12 cellular contexts compared by ENCODE assay signal in the genomic region with DNA sequence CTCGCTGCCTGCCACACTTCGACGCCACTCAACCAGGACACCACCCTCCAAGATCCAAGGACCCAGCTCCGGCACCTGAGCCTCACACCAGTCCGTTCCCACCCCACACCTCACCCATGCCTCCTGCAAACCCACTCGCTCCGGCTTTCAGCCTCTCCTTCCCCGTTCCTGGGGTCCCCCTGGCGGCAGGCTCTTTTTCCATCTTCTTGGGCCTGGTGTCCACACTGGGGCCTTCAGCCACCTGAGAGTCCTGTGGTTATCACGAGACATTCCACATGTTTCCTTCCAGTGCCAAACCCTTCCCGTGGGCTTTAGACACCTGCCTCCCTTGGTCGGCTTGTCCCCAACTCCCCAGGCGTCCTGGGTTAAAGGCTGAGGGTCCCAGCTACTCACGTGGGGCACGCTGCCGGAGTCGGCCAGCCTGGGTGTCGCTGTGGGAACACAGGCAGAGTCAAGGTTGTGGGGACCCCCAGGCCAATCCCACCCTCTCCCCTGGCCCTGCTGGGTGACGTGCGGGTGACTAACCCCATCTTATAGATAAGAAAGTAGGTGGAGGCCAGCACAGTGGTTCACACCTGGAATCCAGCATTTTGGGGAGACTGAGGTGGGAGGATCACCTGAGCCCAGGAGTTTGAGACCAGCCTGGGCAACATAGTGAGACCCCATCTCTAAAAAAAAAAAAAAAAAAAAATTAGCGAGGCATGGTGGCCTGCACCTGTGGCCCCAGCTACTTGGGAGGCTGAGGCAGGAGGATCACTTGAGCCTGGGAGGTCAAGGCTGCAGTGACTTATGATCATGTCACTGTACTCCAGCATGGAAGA. TPM values are rescaled to one million over a fixed set of nuclear protein-coding genes. Genes with fewer than 3 reads are reported as not detected.
DNase-seq lines count a peak whose midpoint lies in the region; ATAC-seq and TF ChIP-seq lines count a peak whose summit lies in the region.
"Had no signal": no experiment of that assay in that cellular context is flagged by ENCODE, and none has a peak within 500 bp of the region (broad histone marks: within the 10 kb centered on the region; RNA-seq: fewer than 3 reads in every experiment).

No MANE protein-coding gene starts in this region.

- peaks cover 22% of the 10 kb centered on the region for H3K4me1 Mint-ChIP-seq in CD14-positive monocyte
- H3K4me1 Mint-ChIP-seq in effector memory CD8-positive, alpha-beta T cell (ENCODE audit: low read depth in 2 of 2), result peaks cover 11 to 17% of the 10 kb centered on the region in 2 donors
- H3K4me1 Mint-ChIP-seq in mesothelial cell of epicardium, result peaks cover 3% of the 10 kb centered on the region

- no peak for ATAC-seq in effector memory CD8-positive, alpha-beta T cell (replicated peaks)
- ATAC-seq in HG03469 (IDR thresholded peaks at IDR 0.05; ENCODE audit: unreplicated experiment), result no peak
- no peak for ATAC-seq in HG03432 (IDR thresholded peaks at IDR 0.05; ENCODE audit: unreplicated experiment)

- intact Hi-C loops in CD14-positive monocyte (cut with micrococcal nuclease), result no loop called here

- H3K27me3 Mint-ChIP-seq in CD14-positive monocyte (ENCODE audit: low read depth in 3 of 3) (peaks cover 38 to 68% (median 48%) of the 10 kb centered on the region in 3 donors), mesothelial cell of epicardium (ENCODE audit: low read depth) (peaks cover 17% of the 10 kb centered on the region)
- H3K27me3 Mint-ChIP-seq in effector memory CD8-positive, alpha-beta T cell, result peaks cover 0 to 14% of the 10 kb centered on the region in 2 donors

- no peak for TF ChIP-seq CTCF in CD14-positive monocyte (IDR thresholded peaks at IDR 0.05)
- TF ChIP-seq CTCF in mesothelial cell of epicardium (IDR thresholded peaks at IDR 0.05; ENCODE audit: unreplicated experiment), result peak; percentile 38

- H3K27ac Mint-ChIP-seq in CD14-positive monocyte, result no peak overlapping the region
- H3K27ac Mint-ChIP-seq in effector memory CD8-positive, alpha-beta T cell, result no peak overlapping the region
- no peak overlapping the region for H3K27ac Mint-ChIP-seq in mesothelial cell of epicardium
- H3K27ac Mint-ChIP-seq: dendritic cell treated with granulocyte-macrophage colony-stimulating factor and Interleukin-4, amounts not matched to agents 40 ng/mL and 50 ng/mL, for 4 days had no signal

- DNase-seq in CD14-positive monocyte (ENCODE audit: low spot score) (no peak), HEK293T (ENCODE audit: extremely low spot score) (no peak), mesothelial cell of epicardium (ENCODE audit: low spot score in 2 of 2, unreplicated experiment in 2 of 2) (peak in 1 of 2 experiments; percentile 79), ureter (ENCODE audit: low spot score) (no peak), mesenteric fat pad (ENCODE audit: low spot score) (no peak)
- DNase-seq in effector memory CD8-positive, alpha-beta T cell, result no peak
- DNase-seq: NCI-H1105 treated with DMSO at 0.1 percent for 48 hours, stomach had no signal

- H3K4me3 Mint-ChIP-seq in CD14-positive monocyte (peak overlapping the region; percentile 50 to 86), mesothelial cell of epicardium (peak overlapping the region; percentile 72)
- peak overlapping the region; percentile 48 to 57 for H3K4me3 Mint-ChIP-seq in effector memory CD8-positive, alpha-beta T cell
- H3K4me3 Mint-ChIP-seq: dendritic cell treated with granulocyte-macrophage colony-stimulating factor and Interleukin-4, amounts not matched to agents 40 ng/mL and 50 ng/mL, for 4 days had no signal

- H3K36me3 Mint-ChIP-seq in CD14-positive monocyte (peaks cover 0 to 4% of the 10 kb centered on the region in 2 donors), mesothelial cell of epicardium (peaks cover 2% of the 10 kb centered on the region)
- H3K36me3 Mint-ChIP-seq in effector memory CD8-positive, alpha-beta T cell (ENCODE audit: insufficient read depth), result peaks cover 13% of the 10 kb centered on the region

- H3K9me3 Mint-ChIP-seq in CD14-positive monocyte (peaks cover 0 to 5% (median 0%) of the 10 kb centered on the region in 7 donors), mesothelial cell of epicardium (no peaks in the 10 kb centered on the region)
- no peaks in the 10 kb centered on the region for H3K9me3 Mint-ChIP-seq in effector memory CD8-positive, alpha-beta T cell
- H3K9me3 Mint-ChIP-seq: dendritic cell treated with granulocyte-macrophage colony-stimulating factor and Interleukin-4, amounts not matched to agents 40 ng/mL and 50 ng/mL, for 4 days had no signal

- POLR2A ChIA-PET in HEK293T (lab: Yijun Ruan, JAX), result interaction anchor here (1.4 kb wide), 1 partner anchor 9 kb away, joined by 3 read pairs; no protein-coding TSS in a partner anchor

- CTCF ChIA-PET in HEK293T (lab: Yijun Ruan, JAX), result interaction anchor here (1.7 kb wide), 1 partner anchor 8 kb away, joined by 5 read pairs; no protein-coding TSS in a partner anchor

TF ChIP-seq in HEK293T, 16 proteins besides CTCF, POLR2A, EP300 and RAD21:
- TF ChIP-seq ZNF384 (IDR thresholded peaks at IDR 0.05) (0 out of 2 replicates have a peak, but pooled peaks have one; percentile 46), SUZ12 (IDR thresholded peaks at IDR 0.05) (no peak), TARDBP (IDR thresholded peaks at IDR 0.05) (no peak), FOXA1 (IDR thresholded peaks at IDR 0.05) (no peak), L3MBTL2 (conservative IDR thresholded peaks at IDR 0.05) (no peak), BHLHE40 (IDR thresholded peaks at IDR 0.05; ENCODE audit: borderline replicate concordance) (no peak)

RNA-seq across cellular contexts. Expression of a gene that starts 2.0 kb away (rescaled TPM):
- polyA plus RNA-seq in CD14-positive monocyte, result under 1 TPM; 0.38 to 0.50 TPM
- total RNA-seq in mesothelial cell of epicardium, result 0.80 TPM in 1 of 3 replicates, not detected in the others
- total RNA-seq in ureter, result 0.49 TPM
- total RNA-seq in mesenteric fat pad, result not detected
- total RNA-seq: lower leg skin had no signal

RNA-seq across cellular contexts. Expression of a gene that starts 5.1 kb away (rescaled TPM):
- polyA plus RNA-seq in CD14-positive monocyte, result not detected
- total RNA-seq in mesothelial cell of epicardium (42.4 to 50.1 TPM (median 44.5 TPM) in 3 replicates), ureter (1.3 TPM), mesenteric fat pad (0.93 TPM)

RNA-seq across cellular contexts. Expression of a gene that starts 17.6 kb away (rescaled TPM):
- 10 to 100 TPM in 1 of 2 donors, 1 to 10 TPM in 1; 8.0 to 11.6 TPM for polyA plus RNA-seq in CD14-positive monocyte
- total RNA-seq in mesothelial cell of epicardium, result 142 to 156 TPM (median 146 TPM) in 3 replicates
- total RNA-seq in ureter, result 65.8 TPM
- 46.2 TPM for total RNA-seq in mesenteric fat pad

RNA-seq across cellular contexts. Expression of a gene that starts 18.1 kb away (rescaled TPM):
- polyA plus RNA-seq in CD14-positive monocyte, result 10 to 100 TPM; 62.1 to 69.0 TPM
- 73.4 to 75.6 TPM (median 73.8 TPM) in 3 replicates for total RNA-seq in mesothelial cell of epicardium
- 52.0 TPM for total RNA-seq in ureter
- total RNA-seq in mesenteric fat pad, result 46.4 TPM

RNA-seq across cellular contexts. Expression of a gene that starts 27.7 kb away (rescaled TPM):
- 1 to 10 TPM; 2.9 to 6.3 TPM for polyA plus RNA-seq in CD14-positive monocyte
- total RNA-seq in mesothelial cell of epicardium (0.11 TPM in 1 of 3 replicates, not detected in the others), ureter (0.99 TPM), mesenteric fat pad (2.6 TPM)

Comparison
In these comparisons a context has a peak if more than half of its experiments do, and no peak if none do; other contexts are left out.
1. RNA of a gene that starts 5.1 kb away (total RNA-seq): 42.4 to 50.1 TPM in mesothelial cell of epicardium; 1.3 TPM in ureter (single experiment) and 0.93 TPM in mesenteric fat pad (single experiment); every median in the first group is over 10 times any median in the second.
2. Peak in every context shown above with its lines, with median percentiles within 50 percentile points of each other: H3K4me3 Mint-ChIP-seq.